ENCODE assay signal across 14 cellular contexts in the genomic region with DNA sequence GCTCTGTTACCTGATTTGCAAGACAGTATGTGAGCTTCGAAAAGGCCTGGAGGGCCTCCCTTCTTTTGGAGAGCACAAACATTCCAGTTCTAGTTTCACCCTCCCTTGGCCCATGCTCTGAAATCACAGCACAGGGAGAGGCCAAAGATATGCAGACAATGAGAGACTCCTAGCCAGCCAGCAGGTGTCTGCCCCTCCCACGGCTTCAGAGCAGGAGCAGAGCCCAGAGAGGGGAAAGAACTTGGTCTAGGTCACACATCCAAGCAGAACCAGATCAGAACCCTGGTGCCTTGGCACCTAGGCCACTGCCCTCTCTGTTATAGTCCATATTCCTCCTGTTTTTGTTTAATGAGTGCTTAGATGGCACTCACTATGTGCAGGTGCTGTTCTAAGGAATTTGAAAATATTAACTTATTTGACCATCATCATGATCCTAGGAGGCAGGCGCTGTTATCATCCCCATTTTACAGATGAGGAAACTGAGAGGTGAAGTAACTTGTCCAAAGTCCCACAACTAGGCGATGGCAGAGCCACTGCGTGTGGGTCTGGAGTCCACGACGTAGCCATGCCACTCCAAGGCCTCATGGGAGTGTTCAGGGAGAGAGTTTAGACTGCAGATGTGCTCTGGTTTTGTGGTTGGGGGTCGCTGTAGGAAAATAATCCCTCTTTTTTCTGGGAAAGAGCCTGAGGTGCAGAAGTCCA. TPM values are rescaled to one million over a fixed set of nuclear protein-coding genes. Genes with fewer than 3 reads are reported as not detected.
A peak's percentile ranks its signal among the peaks of the same experiment; 100 is the strongest.
DNase-seq lines count a peak whose midpoint lies in the region; ATAC-seq, FAIRE-seq and TF ChIP-seq lines count a peak whose summit lies in the region.
"Had no signal": no experiment of that assay in that cellular context is flagged by ENCODE, and none has a peak within 500 bp of the region (broad histone marks: within the 10 kb centered on the region; RNA-seq: fewer than 3 reads in every experiment).

No MANE protein-coding gene starts in this region.

- CTCF ChIA-PET in GM12878 (lab: Yijun Ruan, JAX) (interaction anchor here (0.6 to 3.1 kb wide), 10 partner anchors 10 to 88 kb away, joined by 3 to 21 read pairs (median 4); no protein-coding TSS in a partner anchor), SK-N-SH (lab: Yijun Ruan, JAX) (interaction anchor here (1.0 kb wide), 1 partner anchor 58 kb away, joined by 3 read pairs; no protein-coding TSS in a partner anchor)

- SMC1A ChIA-PET in GM12878 (lab: Charles Lee; ENCODE audit: uncharacterized antibody, unreplicated experiment): interaction anchor here (0.8 to 5.2 kb wide), 16 partner anchors 11 to 70 kb away, joined by 3 to 33 read pairs (median 6); partner anchors contain the start of gene TMOD1

- H3K27me3 ChIP-seq in HAP-1 (ENCODE audit: low read depth): no peaks in the 10 kb centered on the region
- H3K27me3 ChIP-seq in GM12878 (replicated peaks in 1 of 2; ENCODE audit: control insufficient read depth in 2 of 2, insufficient read depth in 2 of 2, low read length in 1 of 2): no peaks in the 10 kb centered on the region
- H3K27me3 ChIP-seq in layer of hippocampus (ENCODE audit: control insufficient read depth, insufficient read depth, low read length): no peaks in the 10 kb centered on the region
- H3K27me3 ChIP-seq in stomach: no peaks in the 10 kb centered on the region
- H3K27me3 ChIP-seq in SK-N-SH (ENCODE audit: insufficient read depth): no peaks in the 10 kb centered on the region; the same call in 1 of the 2 replicates
- no peaks in the 10 kb centered on the region for H3K27me3 ChIP-seq in suprapubic skin

- H3K27ac ChIP-seq in GM12878 (ENCODE audit: control insufficient read depth, insufficient read depth) (peak overlapping the region; percentile 64), layer of hippocampus (ENCODE audit: low read depth, low read length) (peak overlapping the region; percentile 59), stomach (peak overlapping the region in 4 of 5 donors; percentile 27 to 88 (median 68)), SK-N-SH (ENCODE audit: low read depth in 2 of 2, low read length in 1 of 2) (no peak overlapping the region), suprapubic skin (no peak overlapping the region)

- peak; percentile 76 for FAIRE-seq in GM12878 (lab: Jason Lieb, UNC)

- peak overlapping the region; percentile 81 for H3K4me2 ChIP-seq in GM12878 (ENCODE audit: control insufficient read depth, insufficient read depth)
- no peak overlapping the region for H3K4me2 ChIP-seq in SK-N-SH

- TF ChIP-seq EP300 in GM12878 (IDR thresholded peaks at IDR 0.05; ENCODE audit: borderline replicate concordance in 1 of 2, control insufficient read depth in 1 of 2, low read depth in 2 of 2, low read length in 2 of 2) (no peak), stomach (IDR thresholded peaks at IDR 0.05) (no peak), SK-N-SH (IDR thresholded peaks at IDR 0.05; ENCODE audit: borderline replicate concordance in 1 of 2, low read depth in 1 of 2, low read length in 1 of 2) (no peak), suprapubic skin (IDR thresholded peaks at IDR 0.05) (no peak)

- no peaks in the 10 kb centered on the region for H3K36me3 ChIP-seq in HAP-1 (replicated peaks)
- peaks cover 3 to 12% of the 10 kb centered on the region in 2 experiments for H3K36me3 ChIP-seq in GM12878 (ENCODE audit: control insufficient read depth in 2 of 2, insufficient read depth in 2 of 2, low read length in 1 of 2)
- peaks cover 0 to 38% (median 18%) of the 10 kb centered on the region in 4 donors for H3K36me3 ChIP-seq in stomach
- peaks cover 0 to 12% of the 10 kb centered on the region in 2 experiments for H3K36me3 ChIP-seq in SK-N-SH (replicated peaks in 1 of 2; ENCODE audit: control insufficient read depth in 1 of 2, insufficient read depth in 2 of 2, low read length in 1 of 2)
- H3K36me3 ChIP-seq in suprapubic skin: no peaks in the 10 kb centered on the region

- no TSS peak for BruUV-seq in GM12878 (replicated peaks; lab: Mats Ljungman, UMichigan)

- no peaks in the 10 kb centered on the region for H3F3A ChIP-seq in SK-N-SH (replicated peaks; ENCODE audit: insufficient read depth)

- intact Hi-C loops in GM12878 (cut with micrococcal nuclease; ENCODE audit: unreplicated experiment): loop anchor here (1.0 to 2.0 kb wide), 3 partner anchors 17 to 70 kb away; no protein-coding TSS in a partner anchor
- intact Hi-C loops in stomach (cut with DNase I; ENCODE audit: low total_unique reads): no loop called here

- TF ChIP-seq POLR2A in GM12878 (IDR thresholded peaks at IDR 0.05; ENCODE audit: low read depth, low read length) (no peak), stomach (IDR thresholded peaks at IDR 0.05) (no peak), suprapubic skin (IDR thresholded peaks at IDR 0.05) (no peak)

- no peak for TF ChIP-seq RAD21 in GM12878 (IDR thresholded peaks at IDR 0.05; ENCODE audit: insufficient read depth, low read depth, low read length)
- no peak for TF ChIP-seq RAD21 in SK-N-SH (IDR thresholded peaks at IDR 0.05; ENCODE audit: low read length)

- RAD21 ChIA-PET in GM12878 (lab: Charles Lee; ENCODE audit: unreplicated experiment): interaction anchor here (0.7 to 2.8 kb wide), 5 partner anchors 18 to 70 kb away, joined by 3 to 29 read pairs (median 14); partner anchors contain the start of gene TMOD1

- ATAC-seq in GM12878: peak; percentile 67

- TF ChIP-seq CTCF in GM12878 (IDR thresholded peaks at IDR 0.05 in 2 of 3, conservative IDR thresholded peaks at IDR 0.05 in 1 of 3; ENCODE audit: control insufficient read depth in 2 of 3, extremely low read depth in 1 of 3, insufficient read depth in 1 of 3, low read depth in 3 of 3, low read length in 3 of 3) (peak in 2 of 3 experiments; percentile 6 to 15; a peak in 1 of 6 replicates), stomach (IDR thresholded peaks at IDR 0.05) (no peak), SK-N-SH (IDR thresholded peaks at IDR 0.05) (no peak), suprapubic skin (IDR thresholded peaks at IDR 0.05) (no peak)

- in situ Hi-C loops in HAP-1 (cut with MboI; ENCODE audit: low sequenced_read_pairs): no loop called here
- in situ Hi-C loops in GM12878 (cut with MboI): no loop called here

- H3K79me2 ChIP-seq in GM12878 (ENCODE audit: control insufficient read depth, insufficient read depth, low read length) (no peaks in the 10 kb centered on the region), SK-N-SH (ENCODE audit: insufficient read depth) (no peaks in the 10 kb centered on the region)

- DNase-seq in HAP-1 (ENCODE audit: low spot score in 2 of 2) (peak; percentile 24 to 40), GM12878 (ENCODE audit: low read depth, low spot score) (no peak), stomach (no peak), SK-N-SH (no peak), suprapubic skin (ENCODE audit: low spot score in 2 of 2) (no peak), HuH-7.5 (ENCODE audit: low spot score) (no peak), SW 1271 (lab: John Stamatoyannopoulos, UW) (no peak)
- DNase-seq: activated CD4-positive, alpha-beta T cell treated with anti-CD3 and anti-CD28 coated beads for 1 hour; activated gamma-delta T cell; cortex of kidney; naive B cell; NCI-H1417 treated with DMSO at 0.1 percent for 48 hours; stimulated activated CD4-positive, alpha-beta T cell treated with anti-CD3 and anti-CD28 coated beads, Interleukin-2, amount 100 ng/mL, for 24 hours had no signal

- H2AFZ ChIP-seq in GM12878 (ENCODE audit: control insufficient read depth, low read depth, low read length): peak overlapping the region; percentile 48
- no peak overlapping the region for H2AFZ ChIP-seq in SK-N-SH (ENCODE audit: low read depth)

- 62% methylated on average over 8 of the region's 8 CpGs for WGBS in GM12878 (ENCODE audit: insufficient coverage, insufficient replicate concordance, low lambda C conversion rate, missing lambda C conversion rate)
- 75 to 85% (median 79%) methylated on average over 8 of the region's 8 CpGs for WGBS in stomach, 5 donors
- WGBS in SK-N-SH (ENCODE audit: low lambda C conversion rate): 71% methylated on average over 8 of the region's 8 CpGs
- 79% methylated on average over 7 of the region's 8 CpGs for WGBS in suprapubic skin

- H4K20me1 ChIP-seq in GM12878 (ENCODE audit: control insufficient read depth, insufficient read depth): no peaks in the 10 kb centered on the region
- H4K20me1 ChIP-seq in SK-N-SH (ENCODE audit: insufficient read depth): no peaks in the 10 kb centered on the region

- no peaks in the 10 kb centered on the region for H3K4me1 ChIP-seq in HAP-1
- H3K4me1 ChIP-seq in GM12878 (ENCODE audit: control insufficient read depth, insufficient read depth, low read length): peaks cover 29% of the 10 kb centered on the region
- H3K4me1 ChIP-seq in stomach: peaks cover 0 to 50% (median 12%) of the 10 kb centered on the region in 4 donors
- peaks cover 0 to 9% of the 10 kb centered on the region in 2 experiments; a peak in 1 of 4 replicates for H3K4me1 ChIP-seq in SK-N-SH (ENCODE audit: control insufficient read depth in 1 of 2, insufficient read depth in 2 of 2, low read depth in 1 of 2, low read length in 1 of 2)
- peaks cover 13% of the 10 kb centered on the region for H3K4me1 ChIP-seq in suprapubic skin

- H3K9me3 ChIP-seq in HAP-1 (no peaks in the 10 kb centered on the region), GM12878 (replicated peaks; ENCODE audit: control insufficient read depth, insufficient read depth, low read length) (peaks cover 1% of the 10 kb centered on the region; the same call in 1 of the 3 replicates), stomach (peaks cover 0 to under 1% (median 0%) of the 10 kb centered on the region in 4 donors), SK-N-SH (no peaks in the 10 kb centered on the region), suprapubic skin (no peaks in the 10 kb centered on the region)

- H3K4me3 ChIP-seq in HAP-1: no peak overlapping the region
- H3K4me3 ChIP-seq in GM12878: no peak overlapping the region
- no peak overlapping the region for H3K4me3 ChIP-seq in stomach
- no peak overlapping the region for H3K4me3 ChIP-seq in SK-N-SH (ENCODE audit: low read depth in 2 of 2, low read length in 1 of 2)
- H3K4me3 ChIP-seq in suprapubic skin: no peak overlapping the region

- H3K9me2 ChIP-seq in SK-N-SH: no peaks in the 10 kb centered on the region

- POLR2A ChIA-PET in GM12878 (lab: Charles Lee) (interaction anchor here (0.7 to 1.5 kb wide), 10 partner anchors 10 to 285 kb away, joined by 3 to 7 read pairs (median 5); no protein-coding TSS in a partner anchor), SK-N-SH (lab: Yijun Ruan, JAX) (no interaction called here)

- H3K9ac ChIP-seq in GM12878 (ENCODE audit: control insufficient read depth, insufficient read depth, low read length) (peak overlapping the region; percentile 54), SK-N-SH (no peak overlapping the region)

RNA-seq across cellular contexts. Expression of gene TMOD1, which starts 27.2 kb away (rescaled TPM):
- total RNA-seq in GM12878 (2013; cell fraction: nucleolus; rRNA removed): 33.9 and 37.2 TPM in 2 replicates
- total RNA-seq in GM12878 (2014; rRNA removed) (8.4 and 8.5 TPM in 2 replicates), GM12878 (2014; rRNA removed; fragmentation: Illumina TruSeq; extraction: Trizol) (13.9 and 15.0 TPM in 2 replicates), GM12878 (2021) (28.4 and 29.0 TPM in 2 replicates), stomach (10 to 100 TPM in 2 of 5 donors, 1 to 10 TPM in 3; 4.6 to 34.8 (median 9.6) TPM), suprapubic skin (1 to 10 TPM; 1.9 to 4.4 (median 4.0) TPM)
- 18.8 TPM for polyA plus RNA-seq in GM12878 (2011; ENCODE audit: low read depth)
- polyA plus RNA-seq in GM12878 (2011; rRNA removed) (4.0 and 4.9 TPM in 2 replicates), GM12878 (2014; fragmentation: Illumina TruSeq; extraction: Trizol) (31.3 and 38.8 TPM in 2 replicates), GM12878 (2014; fragmentation: Nextera tagmentation; extraction: Ambion mirVana) (10 to 100 TPM; 11.1 to 16.9 TPM), GM12878 (2014; rRNA removed) (13.2 and 13.3 TPM in 2 replicates), GM12878 (2016; fragmentation: Nextera tagmentation; extraction: Ambion mirVana) (10 to 100 TPM; 27.7 to 44.1 TPM), stomach (10 to 100 TPM in 2 of 3 donors, 1 to 10 TPM in 1; 4.9 to 13.0 (median 12.8) TPM), SK-N-SH (2012; rRNA removed) (0.54 and 1.6 TPM in 2 replicates)
- 3.9 and 5.9 TPM in 2 replicates for polyA plus RNA-seq in GM12878 (2011; cell fraction: cytosol; rRNA removed)
- 5.2 and 5.5 TPM in 2 replicates for polyA plus RNA-seq in GM12878 (2011; cell fraction: nucleus; rRNA removed)
- polyA plus RNA-seq in GM12878 (2012): 20.5 and 27.3 TPM in 2 replicates
- polyA minus RNA-seq in GM12878 (2011; rRNA and poly(A)+ RNA removed): 2.9 and 3.7 TPM in 2 replicates
- 3.2 and 3.7 TPM in 2 replicates for polyA minus RNA-seq in GM12878 (2011; cell fraction: cytosol; rRNA and poly(A)+ RNA removed)
- 1.2 and 2.2 TPM in 2 replicates for polyA minus RNA-seq in GM12878 (2011; cell fraction: nucleus; rRNA and poly(A)+ RNA removed)
- polyA plus RNA-seq in SK-N-SH (2012; cell fraction: cytosol; rRNA removed): 3.8 and 5.6 TPM in 2 replicates
- polyA plus RNA-seq in SK-N-SH (2012; cell fraction: nucleus; rRNA removed): 1.1 and 1.2 TPM in 2 replicates

Comparison
In these comparisons a context has a peak if more than half of its experiments do, and no peak if none do; other contexts are left out.
1. DNase-seq: peak in HAP-1 (2 of 2); none in GM12878 (single experiment), stomach (single experiment), SK-N-SH (single experiment), suprapubic skin (0 of 2), HuH-7.5 (single experiment) and SW 1271 (0 of 2).
2. H3K27ac ChIP-seq: peak in GM12878 (single experiment), layer of hippocampus (single experiment) and stomach (4 of 5); none in SK-N-SH (0 of 2) and suprapubic skin (single experiment).
3. CTCF ChIP-seq: peak in GM12878 (2 of 3); none in stomach (0 of 7), SK-N-SH (single experiment) and suprapubic skin (0 of 2).